In the genomic region with DNA sequence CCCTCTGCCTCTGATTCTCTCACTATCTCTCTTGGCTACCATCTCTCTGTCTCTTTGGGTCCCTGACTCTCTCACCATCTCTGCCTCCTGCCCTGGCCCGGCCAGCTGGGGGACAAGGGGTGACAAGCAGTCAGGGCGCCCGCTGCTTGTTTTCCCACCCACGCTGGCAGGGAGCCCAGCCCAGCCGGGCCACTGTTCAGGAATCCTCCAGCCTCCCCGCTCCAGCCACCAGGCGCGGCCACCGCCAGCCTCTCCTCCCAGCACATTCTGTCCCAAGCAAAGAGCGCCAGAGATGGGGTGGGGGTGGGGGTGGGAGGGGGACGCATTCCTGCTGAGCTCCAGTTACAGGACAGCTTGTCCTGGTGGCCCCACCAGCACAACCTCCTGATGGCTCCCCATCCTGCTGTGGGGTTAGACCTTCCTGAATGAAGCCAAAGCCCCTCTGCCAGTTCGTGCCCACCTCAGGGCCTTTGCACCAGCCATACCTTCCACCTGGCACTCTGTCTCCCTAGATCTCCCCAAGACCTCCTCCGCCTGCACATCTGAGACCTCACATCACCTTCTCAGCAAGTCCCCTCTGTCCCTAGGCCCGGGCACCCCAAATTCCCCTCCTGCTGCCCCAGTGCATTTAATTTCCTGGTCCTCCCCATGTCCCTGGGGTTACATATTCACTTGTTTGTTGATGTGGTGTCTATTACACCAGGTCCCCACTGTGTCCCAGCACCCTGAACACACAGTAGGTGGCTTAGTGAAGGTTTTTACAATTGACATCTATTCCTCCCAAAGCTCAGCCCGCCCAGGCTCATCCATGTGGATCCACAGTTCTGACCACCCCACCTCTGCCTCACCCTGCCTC, we compare ENCODE assay signal across 3 cellular contexts.
TF ChIP-seq lines count a peak whose summit lies in the region.

No MANE protein-coding gene starts in this region.

TF ChIP-seq in Ishikawa, 13 proteins besides CTCF, POLR2A, EP300 and RAD21 (continued from another document):
- peak; percentile 49; the same call in 1 of the 2 replicates for TF ChIP-seq NFIC (IDR thresholded peaks at IDR 0.05)
- TF ChIP-seq EGR1 (IDR thresholded peaks at IDR 0.05): peak; percentile 72

TF ChIP-seq in K562, 482 proteins besides CTCF, POLR2A, EP300 and RAD21 (continued from another document):
- TF ChIP-seq, protein P1, sequence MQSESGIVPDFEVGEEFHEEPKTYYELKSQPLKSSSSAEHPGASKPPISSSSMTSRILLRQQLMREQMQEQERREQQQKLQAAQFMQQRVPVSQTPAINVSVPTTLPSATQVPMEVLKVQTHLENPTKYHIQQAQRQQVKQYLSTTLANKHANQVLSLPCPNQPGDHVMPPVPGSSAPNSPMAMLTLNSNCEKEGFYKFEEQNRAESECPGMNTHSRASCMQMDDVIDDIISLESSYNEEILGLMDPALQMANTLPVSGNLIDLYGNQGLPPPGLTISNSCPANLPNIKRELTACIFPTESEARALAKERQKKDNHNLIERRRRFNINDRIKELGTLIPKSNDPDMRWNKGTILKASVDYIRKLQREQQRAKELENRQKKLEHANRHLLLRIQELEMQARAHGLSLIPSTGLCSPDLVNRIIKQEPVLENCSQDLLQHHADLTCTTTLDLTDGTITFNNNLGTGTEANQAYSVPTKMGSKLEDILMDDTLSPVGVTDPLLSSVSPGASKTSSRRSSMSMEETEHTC (IDR thresholded peaks at IDR 0.05): no peak
- TF ChIP-seq NFIC (IDR thresholded peaks at IDR 0.05) (peak; percentile 54; the same call in 1 of the 2 replicates), EGR1 (conservative IDR thresholded peaks at IDR 0.05) (peak; percentile 43), ZKSCAN3 (CRISPR knock-in tag; IDR thresholded peaks at IDR 0.05) (no peak), ZKSCAN1 (IDR thresholded peaks at IDR 0.05; ENCODE audit: low read depth, low read length) (peak; percentile 83), RBM25 (IDR thresholded peaks at IDR 0.05; ENCODE audit: low read depth, low read length, severe bottlenecking) (peak; percentile 33), SP2 (IDR thresholded peaks at IDR 0.05; ENCODE audit: extremely low read depth, low read depth, low read length, poor library complexity, severe bottlenecking) (no peak), FOS (IDR thresholded peaks at IDR 0.05; ENCODE audit: extremely low read depth, insufficient read length) (no peak), TCFL5 (CRISPR knock-in tag; conservative IDR thresholded peaks at IDR 0.05) (no peak)
- TF ChIP-seq, protein P2, sequence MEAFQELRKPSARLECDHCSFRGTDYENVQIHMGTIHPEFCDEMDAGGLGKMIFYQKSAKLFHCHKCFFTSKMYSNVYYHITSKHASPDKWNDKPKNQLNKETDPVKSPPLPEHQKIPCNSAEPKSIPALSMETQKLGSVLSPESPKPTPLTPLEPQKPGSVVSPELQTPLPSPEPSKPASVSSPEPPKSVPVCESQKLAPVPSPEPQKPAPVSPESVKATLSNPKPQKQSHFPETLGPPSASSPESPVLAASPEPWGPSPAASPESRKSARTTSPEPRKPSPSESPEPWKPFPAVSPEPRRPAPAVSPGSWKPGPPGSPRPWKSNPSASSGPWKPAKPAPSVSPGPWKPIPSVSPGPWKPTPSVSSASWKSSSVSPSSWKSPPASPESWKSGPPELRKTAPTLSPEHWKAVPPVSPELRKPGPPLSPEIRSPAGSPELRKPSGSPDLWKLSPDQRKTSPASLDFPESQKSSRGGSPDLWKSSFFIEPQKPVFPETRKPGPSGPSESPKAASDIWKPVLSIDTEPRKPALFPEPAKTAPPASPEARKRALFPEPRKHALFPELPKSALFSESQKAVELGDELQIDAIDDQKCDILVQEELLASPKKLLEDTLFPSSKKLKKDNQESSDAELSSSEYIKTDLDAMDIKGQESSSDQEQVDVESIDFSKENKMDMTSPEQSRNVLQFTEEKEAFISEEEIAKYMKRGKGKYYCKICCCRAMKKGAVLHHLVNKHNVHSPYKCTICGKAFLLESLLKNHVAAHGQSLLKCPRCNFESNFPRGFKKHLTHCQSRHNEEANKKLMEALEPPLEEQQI (IDR thresholded peaks at IDR 0.05): no peak
- TF ChIP-seq, protein P3, sequence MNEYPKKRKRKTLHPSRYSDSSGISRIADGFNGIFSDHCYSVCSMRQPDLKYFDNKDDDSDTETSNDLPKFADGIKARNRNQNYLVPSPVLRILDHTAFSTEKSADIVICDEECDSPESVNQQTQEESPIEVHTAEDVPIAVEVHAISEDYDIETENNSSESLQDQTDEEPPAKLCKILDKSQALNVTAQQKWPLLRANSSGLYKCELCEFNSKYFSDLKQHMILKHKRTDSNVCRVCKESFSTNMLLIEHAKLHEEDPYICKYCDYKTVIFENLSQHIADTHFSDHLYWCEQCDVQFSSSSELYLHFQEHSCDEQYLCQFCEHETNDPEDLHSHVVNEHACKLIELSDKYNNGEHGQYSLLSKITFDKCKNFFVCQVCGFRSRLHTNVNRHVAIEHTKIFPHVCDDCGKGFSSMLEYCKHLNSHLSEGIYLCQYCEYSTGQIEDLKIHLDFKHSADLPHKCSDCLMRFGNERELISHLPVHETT (CRISPR knock-in tag; conservative IDR thresholded peaks at IDR 0.05 in 1 of 2, IDR thresholded peaks at IDR 0.05 in 1 of 2): no peak

TF ChIP-seq in liver, 16 proteins besides CTCF, POLR2A, EP300 and RAD21 (continued from another document):
- no peak for TF ChIP-seq JUND (IDR thresholded peaks at IDR 0.05)
- TF ChIP-seq FOXA1 (IDR thresholded peaks at IDR 0.05): no peak
- no peak for TF ChIP-seq HNF4G (IDR thresholded peaks at IDR 0.05)
- TF ChIP-seq, protein P4, sequence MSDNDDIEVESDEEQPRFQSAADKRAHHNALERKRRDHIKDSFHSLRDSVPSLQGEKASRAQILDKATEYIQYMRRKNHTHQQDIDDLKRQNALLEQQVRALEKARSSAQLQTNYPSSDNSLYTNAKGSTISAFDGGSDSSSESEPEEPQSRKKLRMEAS (IDR thresholded peaks at IDR 0.05): no peak
- TF ChIP-seq, protein P5, sequence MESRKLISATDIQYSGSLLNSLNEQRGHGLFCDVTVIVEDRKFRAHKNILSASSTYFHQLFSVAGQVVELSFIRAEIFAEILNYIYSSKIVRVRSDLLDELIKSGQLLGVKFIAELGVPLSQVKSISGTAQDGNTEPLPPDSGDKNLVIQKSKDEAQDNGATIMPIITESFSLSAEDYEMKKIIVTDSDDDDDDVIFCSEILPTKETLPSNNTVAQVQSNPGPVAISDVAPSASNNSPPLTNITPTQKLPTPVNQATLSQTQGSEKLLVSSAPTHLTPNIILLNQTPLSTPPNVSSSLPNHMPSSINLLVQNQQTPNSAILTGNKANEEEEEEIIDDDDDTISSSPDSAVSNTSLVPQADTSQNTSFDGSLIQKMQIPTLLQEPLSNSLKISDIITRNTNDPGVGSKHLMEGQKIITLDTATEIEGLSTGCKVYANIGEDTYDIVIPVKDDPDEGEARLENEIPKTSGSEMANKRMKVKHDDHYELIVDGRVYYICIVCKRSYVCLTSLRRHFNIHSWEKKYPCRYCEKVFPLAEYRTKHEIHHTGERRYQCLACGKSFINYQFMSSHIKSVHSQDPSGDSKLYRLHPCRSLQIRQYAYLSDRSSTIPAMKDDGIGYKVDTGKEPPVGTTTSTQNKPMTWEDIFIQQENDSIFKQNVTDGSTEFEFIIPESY (IDR thresholded peaks at IDR 0.05): no peak
- TF ChIP-seq, protein P6, sequence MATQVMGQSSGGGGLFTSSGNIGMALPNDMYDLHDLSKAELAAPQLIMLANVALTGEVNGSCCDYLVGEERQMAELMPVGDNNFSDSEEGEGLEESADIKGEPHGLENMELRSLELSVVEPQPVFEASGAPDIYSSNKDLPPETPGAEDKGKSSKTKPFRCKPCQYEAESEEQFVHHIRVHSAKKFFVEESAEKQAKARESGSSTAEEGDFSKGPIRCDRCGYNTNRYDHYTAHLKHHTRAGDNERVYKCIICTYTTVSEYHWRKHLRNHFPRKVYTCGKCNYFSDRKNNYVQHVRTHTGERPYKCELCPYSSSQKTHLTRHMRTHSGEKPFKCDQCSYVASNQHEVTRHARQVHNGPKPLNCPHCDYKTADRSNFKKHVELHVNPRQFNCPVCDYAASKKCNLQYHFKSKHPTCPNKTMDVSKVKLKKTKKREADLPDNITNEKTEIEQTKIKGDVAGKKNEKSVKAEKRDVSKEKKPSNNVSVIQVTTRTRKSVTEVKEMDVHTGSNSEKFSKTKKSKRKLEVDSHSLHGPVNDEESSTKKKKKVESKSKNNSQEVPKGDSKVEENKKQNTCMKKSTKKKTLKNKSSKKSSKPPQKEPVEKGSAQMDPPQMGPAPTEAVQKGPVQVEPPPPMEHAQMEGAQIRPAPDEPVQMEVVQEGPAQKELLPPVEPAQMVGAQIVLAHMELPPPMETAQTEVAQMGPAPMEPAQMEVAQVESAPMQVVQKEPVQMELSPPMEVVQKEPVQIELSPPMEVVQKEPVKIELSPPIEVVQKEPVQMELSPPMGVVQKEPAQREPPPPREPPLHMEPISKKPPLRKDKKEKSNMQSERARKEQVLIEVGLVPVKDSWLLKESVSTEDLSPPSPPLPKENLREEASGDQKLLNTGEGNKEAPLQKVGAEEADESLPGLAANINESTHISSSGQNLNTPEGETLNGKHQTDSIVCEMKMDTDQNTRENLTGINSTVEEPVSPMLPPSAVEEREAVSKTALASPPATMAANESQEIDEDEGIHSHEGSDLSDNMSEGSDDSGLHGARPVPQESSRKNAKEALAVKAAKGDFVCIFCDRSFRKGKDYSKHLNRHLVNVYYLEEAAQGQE (IDR thresholded peaks at IDR 0.05): no peak
- TF ChIP-seq NR2F2 (IDR thresholded peaks at IDR 0.05): peak; percentile 49
- TF ChIP-seq, protein P7, sequence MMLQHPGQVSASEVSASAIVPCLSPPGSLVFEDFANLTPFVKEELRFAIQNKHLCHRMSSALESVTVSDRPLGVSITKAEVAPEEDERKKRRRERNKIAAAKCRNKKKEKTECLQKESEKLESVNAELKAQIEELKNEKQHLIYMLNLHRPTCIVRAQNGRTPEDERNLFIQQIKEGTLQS (IDR thresholded peaks at IDR 0.05): no peak
- no peak for TF ChIP-seq YY1 (IDR thresholded peaks at IDR 0.05)
- TF ChIP-seq FOXA2 (IDR thresholded peaks at IDR 0.05): no peak
- no peak for TF ChIP-seq HNF4A (conservative IDR thresholded peaks at IDR 0.05)
- TF ChIP-seq TAF1 (conservative IDR thresholded peaks at IDR 0.05): no peak
